Comparison of ENCODE assay signal across 24 cellular contexts in genomic region chr13:79500829-79501228, GRCh38.
"Had no signal": no experiment of that assay in that cellular context is flagged by ENCODE, and none has a peak within 500 bp of the region (broad histone marks: within the 10 kb centered on the region; RNA-seq: fewer than 3 reads in every experiment).

No MANE protein-coding gene starts in this region.

- DNase-seq: activated CD4-positive, alpha-beta T cell treated with anti-CD3 and anti-CD28 coated beads, Interleukin-2, amount 50 U/mL, for 4 hours; activated CD8-positive, alpha-beta memory T cell treated with anti-CD3 and anti-CD28 coated beads, Interleukin-2, amount 50 U/mL, for 4 hours; activated effector memory CD4-positive, alpha-beta T cell treated with Interleukin-2 at 50 U/mL for 16 hours; aorta; brain microvascular endothelial cell; colonic mucosa; endodermal cell; foreskin keratinocyte; glutamatergic neuron; hypothalamus; islet precursor cell; lower lobe of right lung; natural killer cell; pancreas; right lobe of liver; SHP77; small intestine; stimulated activated CD4-positive, alpha-beta T cell treated with anti-CD3 and anti-CD28 coated beads, Interleukin-15, amount 100 ng/mL, for 24 hours; stimulated activated CD4-positive, alpha-beta T cell treated with anti-CD3 and anti-CD28 coated beads, Interleukin-2, amount 100 ng/mL, for 48 hours; upper lobe of right lung had no signal

- H3K27me3 ChIP-seq: brain microvascular endothelial cell, colonic mucosa, foreskin keratinocyte, pancreas, right lobe of liver, upper lobe of right lung had no signal

- H3K4me3 Mint-ChIP-seq: central memory CD8-positive, alpha-beta T cell; endodermal cell; natural killer cell had no signal

- H3K9me3 Mint-ChIP-seq: central memory CD8-positive, alpha-beta T cell; endodermal cell; natural killer cell had no signal

- H3K36me3 ChIP-seq: brain microvascular endothelial cell, colonic mucosa, lower lobe of right lung, neutrophil, pancreas, right lobe of liver, thoracic aorta, upper lobe of right lung had no signal

- H3K4me3 ChIP-seq: colonic mucosa, lower lobe of right lung, pancreas, right lobe of liver, SK-N-MC, thoracic aorta, upper lobe of right lung had no signal

- H3K27me3 Mint-ChIP-seq: central memory CD8-positive, alpha-beta T cell had no signal

- ATAC-seq: lower lobe of right lung, natural killer cell, right lobe of liver, upper lobe of right lung had no signal

- H3K36me3 Mint-ChIP-seq: natural killer cell had no signal

- H3K27ac Mint-ChIP-seq: endodermal cell, natural killer cell had no signal
